Comparison of ENCODE assay signal across 8 cellular contexts in genomic region chr1:109281680-109282496, GRCh38. TPM values are rescaled to one million over a fixed set of nuclear protein-coding genes. Genes with fewer than 3 reads are reported as not detected.
DNase-seq lines count a peak whose midpoint lies in the region; ATAC-seq, FAIRE-seq and TF ChIP-seq lines count a peak whose summit lies in the region.

No MANE protein-coding gene starts in this region.

- no peak overlapping the region for H2BK15ac ChIP-seq in mesendoderm (replicated peaks; ENCODE audit: low read depth)

- no peak for FAIRE-seq in GM12878 (lab: Jason Lieb, UNC)
- no peak for FAIRE-seq in small intestine (lab: Jason Lieb, UNC)

- H2BK120ac ChIP-seq in mesendoderm (ENCODE audit: low read depth, low read length) = no peak overlapping the region

- SMC1A ChIA-PET in GM12878 (lab: Charles Lee; ENCODE audit: uncharacterized antibody, unreplicated experiment) = interaction anchor here (1.4 to 3.1 kb wide), 3 partner anchors 117 to 267 kb away, joined by 4 to 19 read pairs (median 5); partner anchors contain the start of genes GNAI3 and SORT1

- intact Hi-C loops in GM12878 (cut with micrococcal nuclease; ENCODE audit: unreplicated experiment) = no loop called here

- no peak overlapping the region for H3K18ac ChIP-seq in mesendoderm (ENCODE audit: low read length)

- no peaks in the 10 kb centered on the region for H4K20me1 ChIP-seq in GM12878 (ENCODE audit: control insufficient read depth, insufficient read depth)

- DNase-seq in AML-193 (lab: John Stamatoyannopoulos, UW) (peak; percentile 74 to 78), GM12878 (ENCODE audit: low read depth, low spot score) (no peak), mesendoderm (no peak), middle frontal gyrus (ENCODE audit: extremely low spot score, low spot score) (no peak), small intestine (no peak)

- no peak for TF ChIP-seq CTCF in GM12878 (IDR thresholded peaks at IDR 0.05 in 2 of 3, conservative IDR thresholded peaks at IDR 0.05 in 1 of 3; ENCODE audit: control insufficient read depth in 2 of 3, extremely low read depth in 1 of 3, insufficient read depth in 1 of 3, low read depth in 3 of 3, low read length in 3 of 3)

- no peak overlapping the region for H2BK5ac ChIP-seq in mesendoderm (ENCODE audit: low read length)

- H3K23ac ChIP-seq in mesendoderm (ENCODE audit: low read length) = no peak overlapping the region

- no TSS peak for BruUV-seq in GM12878 (replicated peaks; lab: Mats Ljungman, UMichigan)

- H3K27ac Mint-ChIP-seq in IgD-negative memory B cell = no peak overlapping the region

- peak overlapping the region; percentile 86 for H3K4me3 ChIP-seq in GM12878
- peak overlapping the region; percentile 93 for H3K4me3 ChIP-seq in mesendoderm (ENCODE audit: low read length)
- no peak overlapping the region for H3K4me3 ChIP-seq in small intestine (ENCODE audit: low read depth in 1 of 2, low read length in 2 of 2)

- 88% methylated on average over 28 of the region's 28 CpGs for WGBS in GM12878 (ENCODE audit: insufficient coverage, insufficient replicate concordance, low lambda C conversion rate, missing lambda C conversion rate)
- WGBS in mesendoderm (ENCODE audit: extremely low coverage, insufficient coverage, low lambda C conversion rate) = no CpG with 5 or more reads among the region's 28 CpGs
- 69 to 84% (median 81%) methylated on average over 28 of the region's 28 CpGs for WGBS in small intestine, 3 donors

- RAD21 ChIA-PET in GM12878 (lab: Charles Lee; ENCODE audit: unreplicated experiment) = interaction anchor here (1.3 to 3.3 kb wide), 6 partner anchors 112 to 267 kb away, joined by 3 to 21 read pairs (median 4); partner anchors contain the start of genes GNAI3 and SORT1

- H4K5ac ChIP-seq in mesendoderm (ENCODE audit: low read length) = no peak overlapping the region

- H3K27ac ChIP-seq in GM12878 (ENCODE audit: control insufficient read depth, insufficient read depth) (no peak overlapping the region), mesendoderm (ENCODE audit: low read depth, low read length) (no peak overlapping the region), small intestine (ENCODE audit: low read depth in 1 of 2, low read length in 1 of 2) (no peak overlapping the region)

- H3K79me1 ChIP-seq in mesendoderm (ENCODE audit: low read length) = peaks cover 12% of the 10 kb centered on the region

- peak overlapping the region; percentile 100 for H3K4me2 ChIP-seq in GM12878 (ENCODE audit: control insufficient read depth, insufficient read depth)
- H3K4me2 ChIP-seq in mesendoderm (ENCODE audit: low read length) = peak overlapping the region; percentile 56

- TF ChIP-seq POLR2A in GM12878 (IDR thresholded peaks at IDR 0.05; ENCODE audit: low read depth, low read length) = no peak

- H3K9me3 ChIP-seq in GM12878 (replicated peaks; ENCODE audit: control insufficient read depth, insufficient read depth, low read length) (no peaks in the 10 kb centered on the region), small intestine (ENCODE audit: control insufficient read depth, low read depth) (no peaks in the 10 kb centered on the region)

- no peaks in the 10 kb centered on the region for H3K27me3 ChIP-seq in GM12878 (replicated peaks in 1 of 2; ENCODE audit: control insufficient read depth in 2 of 2, insufficient read depth in 2 of 2, low read length in 1 of 2)
- no peaks in the 10 kb centered on the region for H3K27me3 ChIP-seq in mesendoderm (ENCODE audit: insufficient read depth, low read length, poor library complexity)
- no peaks in the 10 kb centered on the region for H3K27me3 ChIP-seq in small intestine (ENCODE audit: control insufficient read depth in 2 of 2, insufficient read depth in 2 of 2, low read length in 2 of 2)

- no peaks in the 10 kb centered on the region for H3K27me3 Mint-ChIP-seq in IgD-negative memory B cell

- peak overlapping the region; percentile 98 for H3K56ac ChIP-seq in mesendoderm (ENCODE audit: low read length)

- peaks cover 1% of the 10 kb centered on the region for H3K36me3 Mint-ChIP-seq in IgD-negative memory B cell

- H3K9ac ChIP-seq in GM12878 (ENCODE audit: control insufficient read depth, insufficient read depth, low read length) = no peak overlapping the region
- peak overlapping the region; percentile 95 for H3K9ac ChIP-seq in mesendoderm (ENCODE audit: low read length)

- CTCF ChIA-PET in GM12878 (lab: Yijun Ruan, JAX) = interaction anchor here (0.9 to 2.9 kb wide), 10 partner anchors 11 to 703 kb away, joined by 3 to 31 read pairs (median 5); partner anchors contain the start of genes AHCYL1, ATXN7L2 and SORT1

- POLR2A ChIA-PET in GM12878 (lab: Charles Lee) = interaction anchor here (1.3 to 1.5 kb wide), 2 partner anchors 11 to 144 kb away, joined by 3 to 5 read pairs; partner anchors contain the start of gene PSMA5

- no peak for TF ChIP-seq RAD21 in GM12878 (IDR thresholded peaks at IDR 0.05; ENCODE audit: insufficient read depth, low read depth, low read length)

- no peak for TF ChIP-seq EP300 in GM12878 (IDR thresholded peaks at IDR 0.05; ENCODE audit: borderline replicate concordance in 1 of 2, control insufficient read depth in 1 of 2, low read depth in 2 of 2, low read length in 2 of 2)

- no peak overlapping the region for H3K4ac ChIP-seq in mesendoderm (ENCODE audit: low read depth, low read length)

- H3K79me2 ChIP-seq in GM12878 (ENCODE audit: control insufficient read depth, insufficient read depth, low read length) = no peaks in the 10 kb centered on the region
- H3K79me2 ChIP-seq in mesendoderm (ENCODE audit: control insufficient read depth, insufficient read depth, low read length) = peaks cover 13% of the 10 kb centered on the region

- peak overlapping the region; percentile 85 to 100 (median 96) for H3K4me3 Mint-ChIP-seq in IgD-negative memory B cell

- ATAC-seq in GM12878 (no peak), HG02870 (IDR thresholded peaks at IDR 0.05; ENCODE audit: unreplicated experiment) (no peak), HG03196 (IDR thresholded peaks at IDR 0.05; ENCODE audit: unreplicated experiment) (no peak)

- no peak overlapping the region for H4K8ac ChIP-seq in mesendoderm (ENCODE audit: low read depth, low read length)

- H3K4me1 ChIP-seq in GM12878 (ENCODE audit: control insufficient read depth, insufficient read depth, low read length) = peaks cover 3% of the 10 kb centered on the region
- H3K4me1 ChIP-seq in mesendoderm (ENCODE audit: control insufficient read depth, low read depth, low read length) = peaks cover 5% of the 10 kb centered on the region
- H3K4me1 ChIP-seq in small intestine (ENCODE audit: control insufficient read depth in 2 of 2, insufficient read depth in 1 of 2, low read depth in 1 of 2, low read length in 1 of 2) = peaks cover 0 to 4% of the 10 kb centered on the region in 2 donors

- in situ Hi-C loops in GM12878 (cut with MboI) = no loop called here

- no peak overlapping the region for H2AK5ac ChIP-seq in mesendoderm (ENCODE audit: low read length)

- no peaks in the 10 kb centered on the region for H3K9me3 Mint-ChIP-seq in IgD-negative memory B cell

- H3K4me1 Mint-ChIP-seq in IgD-negative memory B cell = peaks cover 8 to 13% (median 11%) of the 10 kb centered on the region in 3 donors

- no peaks in the 10 kb centered on the region for H3K36me3 ChIP-seq in GM12878 (ENCODE audit: control insufficient read depth in 2 of 2, insufficient read depth in 2 of 2, low read length in 1 of 2)
- H3K36me3 ChIP-seq in mesendoderm (ENCODE audit: control insufficient read depth, insufficient read depth, low read length) = peaks cover 6% of the 10 kb centered on the region
- no peaks in the 10 kb centered on the region for H3K36me3 ChIP-seq in small intestine (ENCODE audit: control insufficient read depth in 2 of 2, insufficient read depth in 2 of 2, low read length in 2 of 2)

- no peak overlapping the region for H2AFZ ChIP-seq in GM12878 (ENCODE audit: control insufficient read depth, low read depth, low read length)

RNA-seq across cellular contexts. Expression of gene PSRC1, which starts 1.1 kb away (rescaled TPM):
- polyA plus RNA-seq in IgD-negative memory B cell (not detected), GM12878 (2011; rRNA removed) (7.9 and 8.7 TPM in 2 replicates), GM12878 (2014; fragmentation: Illumina TruSeq; extraction: Trizol) (2.3 and 3.4 TPM in 2 replicates), GM12878 (2014; fragmentation: Nextera tagmentation; extraction: Ambion mirVana) (1 to 10 TPM; 1.2 to 2.0 TPM), GM12878 (2014; rRNA removed) (7.2 and 7.8 TPM in 2 replicates), GM12878 (2016; fragmentation: Nextera tagmentation; extraction: Ambion mirVana) (10 to 100 TPM; 10.1 to 11.8 TPM), small intestine (10 to 100 TPM in 1 of 3 donors, 1 to 10 TPM in 1, under 1 TPM in 1; 0.67 to 15.5 (median 1.6) TPM)
- 5.4 and 5.7 TPM in 2 replicates for total RNA-seq in GM12878 (2013; cell fraction: nucleolus; rRNA removed)
- total RNA-seq in GM12878 (2014; rRNA removed) (5.1 and 5.6 TPM in 2 replicates), GM12878 (2014; rRNA removed; fragmentation: Illumina TruSeq; extraction: Trizol) (3.0 and 3.8 TPM in 2 replicates), GM12878 (2021) (4.7 and 6.1 TPM in 2 replicates)
- 1.9 TPM for polyA plus RNA-seq in GM12878 (2011; ENCODE audit: low read depth)
- 9.7 and 10.8 TPM in 2 replicates for polyA plus RNA-seq in GM12878 (2011; cell fraction: cytosol; rRNA removed)
- 37.3 and 41.3 TPM in 2 replicates for polyA plus RNA-seq in GM12878 (2011; cell fraction: nucleus; rRNA removed)
- 3.3 and 7.7 TPM in 2 replicates for polyA plus RNA-seq in GM12878 (2012)
- 3.1 and 9.1 TPM in 2 replicates for polyA minus RNA-seq in GM12878 (2011; rRNA and poly(A)+ RNA removed)
- 2.8 and 4.2 TPM in 2 replicates for polyA minus RNA-seq in GM12878 (2011; cell fraction: cytosol; rRNA and poly(A)+ RNA removed)
- 7.7 and 8.1 TPM in 2 replicates for polyA minus RNA-seq in GM12878 (2011; cell fraction: nucleus; rRNA and poly(A)+ RNA removed)
- 57.7 TPM for polyA plus RNA-seq in mesendoderm (2013, experiment 1 of 2)
- 61.1 TPM for polyA plus RNA-seq in mesendoderm (2013, experiment 2 of 2)

RNA-seq across cellular contexts. Expression of gene MYBPHL, which starts 24.9 kb away (rescaled TPM):
- polyA plus RNA-seq in IgD-negative memory B cell (not detected), GM12878 (2011; rRNA removed) (not detected in 2 replicates), GM12878 (2014; fragmentation: Illumina TruSeq; extraction: Trizol) (not detected in 2 replicates), GM12878 (2014; fragmentation: Nextera tagmentation; extraction: Ambion mirVana) (under 1 TPM in 1 of 2 experiments, not detected in 1; 0.16 TPM), GM12878 (2014; rRNA removed) (not detected in 2 replicates), GM12878 (2016; fragmentation: Nextera tagmentation; extraction: Ambion mirVana) (under 1 TPM; 0.54 to 0.75 TPM), small intestine (under 1 TPM in 1 of 3 donors, not detected in 2; 0.16 TPM)
- total RNA-seq in GM12878 (2013; cell fraction: nucleolus; rRNA removed) = not detected in 2 replicates
- total RNA-seq in GM12878 (2014; rRNA removed) (not detected in 2 replicates), GM12878 (2014; rRNA removed; fragmentation: Illumina TruSeq; extraction: Trizol) (not detected in 2 replicates), GM12878 (2021) (not detected in 2 replicates)
- not detected for polyA plus RNA-seq in GM12878 (2011; ENCODE audit: low read depth)
- not detected in 2 replicates for polyA plus RNA-seq in GM12878 (2011; cell fraction: cytosol; rRNA removed)
- polyA plus RNA-seq in GM12878 (2011; cell fraction: nucleus; rRNA removed) = 0.10 TPM in 1 of 2 replicates, not detected in the other
- 0.08 TPM in 1 of 2 replicates, not detected in the other for polyA plus RNA-seq in GM12878 (2012)
- not detected in 2 replicates for polyA minus RNA-seq in GM12878 (2011; rRNA and poly(A)+ RNA removed)
- not detected in 2 replicates for polyA minus RNA-seq in GM12878 (2011; cell fraction: cytosol; rRNA and poly(A)+ RNA removed)
- polyA minus RNA-seq in GM12878 (2011; cell fraction: nucleus; rRNA and poly(A)+ RNA removed) = not detected in 2 replicates
- polyA plus RNA-seq in mesendoderm (2013, experiment 1 of 2) = 0.17 TPM
- polyA plus RNA-seq in mesendoderm (2013, experiment 2 of 2) = 0.21 TPM

RNA-seq across cellular contexts. Expression of gene CELSR2, which starts 32.5 kb away (rescaled TPM):
- polyA plus RNA-seq in IgD-negative memory B cell (0.15 TPM), GM12878 (2011; rRNA removed) (0.03 and 0.07 TPM in 2 replicates), GM12878 (2014; fragmentation: Illumina TruSeq; extraction: Trizol) (0.02 and 0.10 TPM in 2 replicates), GM12878 (2014; fragmentation: Nextera tagmentation; extraction: Ambion mirVana) (not detected), GM12878 (2014; rRNA removed) (0.01 and 0.19 TPM in 2 replicates), GM12878 (2016; fragmentation: Nextera tagmentation; extraction: Ambion mirVana) (under 1 TPM; 0.03 to 0.04 TPM), small intestine (1 to 10 TPM in 1 of 3 donors, under 1 TPM in 2; under 0.01 to 2.7 (median 0.27) TPM)
- total RNA-seq in GM12878 (2013; cell fraction: nucleolus; rRNA removed) = 0.27 TPM in 2 replicates
- total RNA-seq in GM12878 (2014; rRNA removed) (under 0.01 TPM in 1 of 2 replicates, not detected in the other), GM12878 (2014; rRNA removed; fragmentation: Illumina TruSeq; extraction: Trizol) (0.04 and 0.14 TPM in 2 replicates), GM12878 (2021) (0.15 and 0.19 TPM in 2 replicates)
- polyA plus RNA-seq in GM12878 (2011; ENCODE audit: low read depth) = 0.13 TPM
- 0.09 and 0.10 TPM in 2 replicates for polyA plus RNA-seq in GM12878 (2011; cell fraction: cytosol; rRNA removed)
- polyA plus RNA-seq in GM12878 (2011; cell fraction: nucleus; rRNA removed) = 0.78 TPM in 2 replicates
- 0.31 and 0.45 TPM in 2 replicates for polyA plus RNA-seq in GM12878 (2012)
- 0.62 and 2.3 TPM in 2 replicates for polyA minus RNA-seq in GM12878 (2011; rRNA and poly(A)+ RNA removed)
- polyA minus RNA-seq in GM12878 (2011; cell fraction: cytosol; rRNA and poly(A)+ RNA removed) = 0.21 and 0.27 TPM in 2 replicates
- polyA minus RNA-seq in GM12878 (2011; cell fraction: nucleus; rRNA and poly(A)+ RNA removed) = 0.48 and 0.86 TPM in 2 replicates
- 2.9 TPM for polyA plus RNA-seq in mesendoderm (2013, experiment 1 of 2)
- polyA plus RNA-seq in mesendoderm (2013, experiment 2 of 2) = 2.9 TPM

Comparison
In these comparisons a context has a peak if more than half of its experiments do, and no peak if none do; other contexts are left out.
1. DNase-seq: peak in AML-193 (2 of 2); none in GM12878 (single experiment), mesendoderm (single experiment), middle frontal gyrus (single experiment) and small intestine (single experiment).
2. H3K4me3 ChIP-seq: peak in GM12878 (single experiment) and mesendoderm (single experiment); none in small intestine (0 of 2).